ENCODE assay signal across 1 cellular context in genomic region chr1:151547119-151547899, GRCh38.
TF ChIP-seq lines count a peak whose summit lies in the region.

No MANE protein-coding gene starts in this region.

TF ChIP-seq in HepG2, 621 proteins besides CTCF, POLR2A, EP300 and RAD21 (continued from another document and continues in another):
- TF ChIP-seq RBM22 (optimal IDR thresholded peaks at IDR 0.05; ENCODE audit: low read length) (no peak), ATAD3A (CRISPR knock-in tag; IDR thresholded peaks at IDR 0.05) (no peak), HNRNPK (IDR thresholded peaks at IDR 0.05; ENCODE audit: low read depth, low read length, poor library complexity, severe bottlenecking) (no peak), ZNF605 (CRISPR knock-in tag; IDR thresholded peaks at IDR 0.05) (peak; percentile 69; the same call in 1 of the 2 replicates), CBX1 (IDR thresholded peaks at IDR 0.05; ENCODE audit: low read depth) (no peak), ZNF512B (CRISPR knock-in tag; IDR thresholded peaks at IDR 0.05; ENCODE audit: borderline replicate concordance) (no peak), MXD1 (CRISPR knock-in tag; IDR thresholded peaks at IDR 0.05) (0 out of 2 replicates have a peak, but pooled peaks have one; percentile 24), ZNF282 (IDR thresholded peaks at IDR 0.05; ENCODE audit: partially characterized antibody) (no peak), USF2 (IDR thresholded peaks at IDR 0.05; ENCODE audit: low read depth, low read length) (0 out of 2 replicates have a peak, but pooled peaks have one; percentile 26), USF2 (CRISPR knock-in tag; IDR thresholded peaks at IDR 0.05; ENCODE audit: borderline replicate concordance) (no peak), RNF2 (conservative IDR thresholded peaks at IDR 0.05; ENCODE audit: low read depth) (no peak), MLX (CRISPR knock-in tag; IDR thresholded peaks at IDR 0.05) (peak; percentile 82), MYNN (CRISPR knock-in tag; IDR thresholded peaks at IDR 0.05; ENCODE audit: low read depth) (no peak), NR1H2 (CRISPR knock-in tag; IDR thresholded peaks at IDR 0.05; ENCODE audit: borderline replicate concordance, low read depth) (no peak), ZNF747 (CRISPR knock-in tag; IDR thresholded peaks at IDR 0.05; ENCODE audit: borderline replicate concordance) (no peak), ZNF879 (CRISPR knock-in tag; IDR thresholded peaks at IDR 0.05) (no peak), THAP11 (CRISPR knock-in tag; IDR thresholded peaks at IDR 0.05) (peak; percentile 69; the same call in 1 of the 2 replicates), ZNF33B (CRISPR knock-in tag; IDR thresholded peaks at IDR 0.05) (no peak), ZNF616 (CRISPR knock-in tag; IDR thresholded peaks at IDR 0.05; ENCODE audit: low read depth) (peak; percentile 64; the same call in 1 of the 2 replicates), ZBTB39 (CRISPR knock-in tag; IDR thresholded peaks at IDR 0.05) (no peak), CERS6 (CRISPR knock-in tag; IDR thresholded peaks at IDR 0.05) (no peak), IKZF1 (IDR thresholded peaks at IDR 0.05) (no peak), ZNF646 (CRISPR knock-in tag; IDR thresholded peaks at IDR 0.05) (no peak), FOXA3 (CRISPR knock-in tag; IDR thresholded peaks at IDR 0.05) (peak; percentile 78), ADNP (CRISPR knock-in tag; IDR thresholded peaks at IDR 0.05) (no peak), SP2 (CRISPR knock-in tag; IDR thresholded peaks at IDR 0.05) (0 out of 2 replicates have a peak, but pooled peaks have one; percentile 10), PAWR (CRISPR knock-in tag; IDR thresholded peaks at IDR 0.05; ENCODE audit: borderline replicate concordance) (no peak), TEAD3 (CRISPR knock-in tag; optimal IDR thresholded peaks at IDR 0.05; ENCODE audit: borderline replicate concordance) (peak; percentile 99), KAT7 (CRISPR knock-in tag; IDR thresholded peaks at IDR 0.05; ENCODE audit: borderline replicate concordance) (0 out of 2 replicates have a peak, but pooled peaks have one; percentile 48), HNRNPL (IDR thresholded peaks at IDR 0.05; ENCODE audit: low read depth, low read length) (no peak), NFE2L2 (IDR thresholded peaks at IDR 0.05; ENCODE audit: low read length) (no peak), ZNF670 (CRISPR knock-in tag; IDR thresholded peaks at IDR 0.05; ENCODE audit: borderline replicate concordance) (0 out of 2 replicates have a peak, but pooled peaks have one; percentile 33), TEF (CRISPR knock-in tag; IDR thresholded peaks at IDR 0.05) (no peak), THAP9 (CRISPR knock-in tag; IDR thresholded peaks at IDR 0.05; ENCODE audit: borderline replicate concordance) (peak; percentile 96), EHMT2 (IDR thresholded peaks at IDR 0.05; ENCODE audit: borderline replicate concordance, low read depth, low read length) (no peak; the same call in 1 of the 2 replicates), GLMP (CRISPR knock-in tag; IDR thresholded peaks at IDR 0.05; ENCODE audit: borderline replicate concordance) (no peak), POGZ (CRISPR knock-in tag; IDR thresholded peaks at IDR 0.05) (peak; percentile 57), MAFG (CRISPR knock-in tag; IDR thresholded peaks at IDR 0.05) (no peak), ZNF883 (CRISPR knock-in tag; IDR thresholded peaks at IDR 0.05; ENCODE audit: not compliant biosample characterization) (no peak), HOXA7 (CRISPR knock-in tag; IDR thresholded peaks at IDR 0.05) (no peak), ZNF124 (CRISPR knock-in tag; IDR thresholded peaks at IDR 0.05) (no peak), ZNF780A (CRISPR knock-in tag; IDR thresholded peaks at IDR 0.05) (no peak), ZKSCAN5 (CRISPR knock-in tag; IDR thresholded peaks at IDR 0.05) (no peak)
